In genomic region chr22:35257321-35258143, GRCh38 we compare ENCODE assay signal across 8 cellular contexts. TPM values are rescaled to one million over a fixed set of nuclear protein-coding genes. Genes with fewer than 3 reads are reported as not detected.
DNase-seq lines count a peak whose midpoint lies in the region; ATAC-seq and TF ChIP-seq lines count a peak whose summit lies in the region.

HMGXB4 (plus strand) TSS chr22:35257493; CDS start chr22:35262391, 4,898 bp downstream.

- peak within 1 kb of the TSS; percentile 88 to 98 (median 96) for H3K4me3 Mint-ChIP-seq in IgD-negative memory B cell

- H3K9me3 Mint-ChIP-seq in IgD-negative memory B cell = no peaks in the 10 kb centered on the region

- H3K36me3 ChIP-seq in Peyer's patch = peaks cover 0 to 5% (median 0%) of the 10 kb centered on the region in 3 donors
- peaks cover 0 to 6% (median 4%) of the 10 kb centered on the region in 4 donors for H3K36me3 ChIP-seq in esophagus muscularis mucosa
- H3K36me3 ChIP-seq in muscle layer of colon (ENCODE audit: insufficient read depth, low read length) = peaks cover 6% of the 10 kb centered on the region

- peak within 1 kb of the TSS; percentile 88 for H3K9ac ChIP-seq in muscle layer of colon (ENCODE audit: low read length)

- H3K4me1 ChIP-seq in Peyer's patch = peaks cover 0 to 16% (median 3%) of the 10 kb centered on the region in 4 donors
- H3K4me1 ChIP-seq in esophagus muscularis mucosa = peaks cover 6 to 20% (median 16%) of the 10 kb centered on the region in 4 donors
- H3K4me1 ChIP-seq in muscle layer of colon (ENCODE audit: insufficient read depth, low read length) = peaks cover 18% of the 10 kb centered on the region

- peak within 1 kb of the TSS; percentile 89 to 94 (median 93) for H3K27ac ChIP-seq in Peyer's patch
- peak within 1 kb of the TSS; percentile 92 to 99 (median 96) for H3K27ac ChIP-seq in esophagus muscularis mucosa (replicated peaks in 1 of 4)
- H3K27ac ChIP-seq in muscle layer of colon (ENCODE audit: low read depth, low read length) = peak within 1 kb of the TSS; percentile 89

- TF ChIP-seq EP300 in esophagus muscularis mucosa (IDR thresholded peaks at IDR 0.05) = no peak

- intact Hi-C loops in esophagus muscularis mucosa (cut with DNase I) = no loop called here

- peak within 1 kb of the TSS; percentile 95 to 98 (median 97) for H3K27ac Mint-ChIP-seq in IgD-negative memory B cell

- WGBS in esophagus muscularis mucosa = 0% methylated on average over 30 of the region's 84 CpGs

- TF ChIP-seq CTCF in Peyer's patch (IDR thresholded peaks at IDR 0.05) = peak in 3 of 6 experiments; percentile 7 to 34 (median 24)
- peak in 1 of 3 experiments; percentile 7 for TF ChIP-seq CTCF in esophagus muscularis mucosa (IDR thresholded peaks at IDR 0.05)

- H3K9me3 ChIP-seq in Peyer's patch (no peaks in the 10 kb centered on the region), esophagus muscularis mucosa (no peaks in the 10 kb centered on the region), muscle layer of colon (ENCODE audit: low read length) (no peaks in the 10 kb centered on the region)

- H3K27me3 ChIP-seq in Peyer's patch (no peaks in the 10 kb centered on the region), esophagus muscularis mucosa (no peaks in the 10 kb centered on the region), muscle layer of colon (ENCODE audit: control insufficient read depth in 1 of 2, insufficient read depth in 2 of 2, low read length in 2 of 2) (no peaks in the 10 kb centered on the region)

- no peaks in the 10 kb centered on the region for H3K36me3 Mint-ChIP-seq in IgD-negative memory B cell

- H3K4me1 Mint-ChIP-seq in IgD-negative memory B cell = peaks cover 14 to 28% (median 18%) of the 10 kb centered on the region in 3 donors

- H3K27me3 Mint-ChIP-seq in IgD-negative memory B cell = no peaks in the 10 kb centered on the region

- no peak for TF ChIP-seq POLR2A in Peyer's patch (IDR thresholded peaks at IDR 0.05)
- no peak for TF ChIP-seq POLR2A in esophagus muscularis mucosa (IDR thresholded peaks at IDR 0.05; ENCODE audit: low read depth)

- peak; percentile 87 for ATAC-seq in GM21529 (IDR thresholded peaks at IDR 0.05; ENCODE audit: unreplicated experiment)

- peak; percentile 6 for DNase-seq in DMS53 treated with DMSO at 0.1 percent for 48 hours (lab: John Stamatoyannopoulos, UW; ENCODE audit: unreplicated experiment)
- peak; percentile 84 to 94 (median 90) for DNase-seq in Peyer's patch
- peak; percentile 87 to 89 for DNase-seq in activated T-cell treated with anti-CD3 and anti-CD28 coated beads, Interleukin-2, amount 50 U/mL, for 48 hours
- DNase-seq in esophagus muscularis mucosa (ENCODE audit: extremely low spot score) = peak; percentile 96
- peak; percentile 70 to 78 for DNase-seq in stimulated activated CD8-positive, alpha-beta memory T cell treated with anti-CD3 and anti-CD28 coated beads, Interleukin-7, amount 100 ng/mL, for 1 hour (ENCODE audit: low read depth in 2 of 2)

- H3K4me3 ChIP-seq in Peyer's patch (peak within 1 kb of the TSS; percentile 65 to 90 (median 78)), esophagus muscularis mucosa (peak within 1 kb of the TSS; percentile 90 to 96 (median 94)), muscle layer of colon (ENCODE audit: low read depth in 1 of 2, low read length in 2 of 2) (peak within 1 kb of the TSS; percentile 67 to 90)

RNA-seq across cellular contexts. Expression of gene HMGXB4, which starts in this region (rescaled TPM):
- polyA plus RNA-seq in IgD-negative memory B cell = 9.1 TPM
- total RNA-seq in Peyer's patch (10 to 100 TPM; 25.0 to 45.9 (median 29.2) TPM), esophagus muscularis mucosa (10 to 100 TPM; 12.4 to 19.9 (median 17.0) TPM)

Comparison
In these comparisons a context has a peak if more than half of its experiments do, and no peak if none do; other contexts are left out.
1. Peak in every context shown above with its lines: DNase-seq, ATAC-seq, H3K4me3 ChIP-seq and H3K27ac ChIP-seq.
2. DNase-seq: peak in every context shown above with its lines; median percentile 96 in esophagus muscularis mucosa; 90 in Peyer's patch; 88 in activated T-cell treated with anti-CD3 and anti-CD28 coated beads, Interleukin-2, amount 50 U/mL, for 48 hours; 74 in stimulated activated CD8-positive, alpha-beta memory T cell treated with anti-CD3 and anti-CD28 coated beads, Interleukin-7, amount 100 ng/mL, for 1 hour; 6 in DMS53 treated with DMSO at 0.1 percent for 48 hours.